ENCODE assay signal across 20 cellular contexts in the genomic region with DNA sequence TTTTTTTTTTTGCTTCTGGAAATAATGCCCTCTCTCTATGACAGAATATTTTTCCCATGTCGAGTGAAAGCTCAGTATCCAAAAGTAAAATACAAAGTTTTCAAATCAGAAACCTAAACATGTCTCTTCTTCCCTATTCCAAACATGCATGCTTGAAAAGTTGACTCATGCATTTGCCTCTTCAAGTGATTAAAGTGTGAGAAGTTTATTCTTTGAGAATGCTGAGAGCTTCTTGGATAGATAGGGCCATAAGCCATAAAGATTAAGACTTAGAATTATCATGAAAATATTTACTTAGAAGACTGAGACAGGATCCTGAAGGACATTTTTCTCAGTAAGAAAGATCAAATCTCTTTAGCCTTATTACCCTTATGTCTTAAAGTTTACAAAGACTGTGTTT.
A peak's percentile ranks its signal among the peaks of the same experiment; 100 is the strongest.
DNase-seq lines count a peak whose midpoint lies in the region; ATAC-seq, FAIRE-seq and TF ChIP-seq lines count a peak whose summit lies in the region.
"Had no signal": no experiment of that assay in that cellular context is flagged by ENCODE, and none has a peak within 500 bp of the region (broad histone marks: within the 10 kb centered on the region; RNA-seq: fewer than 3 reads in every experiment).

No MANE protein-coding gene starts in this region.

- H3K9ac ChIP-seq in GM23248 (no peak overlapping the region), astrocyte (ENCODE audit: low read length) (no peak overlapping the region)

- H3K27ac ChIP-seq in GM23248 (no peak overlapping the region), astrocyte (ENCODE audit: low read depth, low read length) (no peak overlapping the region), caudate nucleus (ENCODE audit: low read depth, low read length) (no peak overlapping the region)
- H3K27ac ChIP-seq: 22Rv1 had no signal

- CTCF ChIA-PET in AG04449 (lab: Yijun Ruan, JAX) = no interaction called here

- H4K20me1 ChIP-seq in GM23248 (ENCODE audit: insufficient read depth) (no peaks in the 10 kb centered on the region), astrocyte (ENCODE audit: insufficient read depth, low read length) (no peaks in the 10 kb centered on the region)

- H3K36me3 ChIP-seq in GM23248 (ENCODE audit: low read depth) (no peaks in the 10 kb centered on the region), astrocyte (ENCODE audit: insufficient read depth, low read length) (no peaks in the 10 kb centered on the region)

- H3F3A ChIP-seq in GM23248 (ENCODE audit: insufficient read depth) = no peaks in the 10 kb centered on the region

- no peaks in the 10 kb centered on the region for H3K4me1 ChIP-seq in GM23248 (ENCODE audit: insufficient read depth)
- no peaks in the 10 kb centered on the region for H3K4me1 ChIP-seq in astrocyte (ENCODE audit: insufficient read depth, low read length)

- H3K27me3 ChIP-seq in GM23248 (replicated peaks; ENCODE audit: insufficient read depth) (no peaks in the 10 kb centered on the region), astrocyte (ENCODE audit: insufficient read depth, low read length) (no peaks in the 10 kb centered on the region)

- ATAC-seq in HG02798 (IDR thresholded peaks at IDR 0.05; ENCODE audit: poor library complexity, unreplicated experiment) = no peak
- ATAC-seq: Right ventricle myocardium inferior had no signal

- no peaks in the 10 kb centered on the region for H3K9me2 ChIP-seq in GM23248 (ENCODE audit: insufficient read depth)

- peaks cover 10% of the 10 kb centered on the region for H3K36me3 Mint-ChIP-seq in astrocyte (ENCODE audit: low read depth, unreplicated experiment)

- H3K4me2 ChIP-seq in GM23248 (ENCODE audit: unreplicated experiment) = no peak overlapping the region
- no peak overlapping the region for H3K4me2 ChIP-seq in astrocyte (ENCODE audit: low read length)

- DNase-seq in AG04449 (ENCODE audit: low read depth, low spot score) = peak; percentile 9
- DNase-seq in GM23248 = peak; percentile 4
- peak; percentile 8 for DNase-seq in astrocyte (ENCODE audit: low read depth)
- peak; percentile 66 for DNase-seq in fibroblast of villous mesenchyme (ENCODE audit: low read depth)
- DNase-seq in caudate nucleus (lab: John Stamatoyannopoulos, UW) = no peak
- DNase-seq in head of caudate nucleus = no peak
- no peak for DNase-seq in NCI-H1436 treated with DMSO at 0.1 percent for 48 hours (lab: John Stamatoyannopoulos, UW)
- DNase-seq: Caco-2; CD4-positive, alpha-beta T cell; H9; Kasumi-1; NCI-H1092 treated with DMSO at 0.1 percent for 48 hours; NCI-H2081 treated with DMSO at 0.1 percent for 48 hours; NCI-H510A; NCI-H748 treated with DMSO at 0.1 percent for 48 hours; NK-92 treated with Interleukin-12 subunit alpha and Interleukin-12 subunit beta, amount 100 ng/mL, for 24 hours had no signal

- H3K9me3 Mint-ChIP-seq in astrocyte (ENCODE audit: unreplicated experiment) = peaks cover 5% of the 10 kb centered on the region
- H3K9me3 Mint-ChIP-seq: H9 had no signal

- no peaks in the 10 kb centered on the region for H3K4me1 Mint-ChIP-seq in astrocyte (ENCODE audit: low read depth, unreplicated experiment)
- H3K4me1 Mint-ChIP-seq: H9 had no signal

- POLR2A ChIA-PET in AG04449 (lab: Yijun Ruan, JAX) = no interaction called here

- H3K4me3 Mint-ChIP-seq in astrocyte (ENCODE audit: unreplicated experiment) = no peak overlapping the region
- H3K4me3 Mint-ChIP-seq: CD4-positive, alpha-beta T cell; H9 had no signal

- no peaks in the 10 kb centered on the region for H3K27me3 Mint-ChIP-seq in astrocyte (ENCODE audit: low read depth, unreplicated experiment)
- H3K27me3 Mint-ChIP-seq: CD4-positive, alpha-beta T cell had no signal

- H2AFZ ChIP-seq in GM23248 (no peak overlapping the region), astrocyte (ENCODE audit: low read depth, low read length) (no peak overlapping the region)

- H3K4me3 ChIP-seq in AG04449 (ENCODE audit: low read depth, low read length) = no peak overlapping the region
- H3K4me3 ChIP-seq in GM23248 = no peak overlapping the region
- no peak overlapping the region for H3K4me3 ChIP-seq in astrocyte (ENCODE audit: insufficient read depth, low read depth, low read length)
- H3K4me3 ChIP-seq in fibroblast of villous mesenchyme (ENCODE audit: low read depth, low read length) = no peak overlapping the region

- no peak for FAIRE-seq in astrocyte (lab: Jason Lieb, UNC)
- FAIRE-seq: GM12891 had no signal

- intact Hi-C loops in head of caudate nucleus (cut with DNase I) = no loop called here

- H3K9me3 ChIP-seq in GM23248 (ENCODE audit: low read depth) = no peaks in the 10 kb centered on the region
- no peaks in the 10 kb centered on the region for H3K9me3 ChIP-seq in astrocyte (ENCODE audit: insufficient read depth, low read depth, low read length)
- H3K9me3 ChIP-seq: Caco-2 had no signal

- TF ChIP-seq CTCF in AG04449 (IDR thresholded peaks at IDR 0.05; ENCODE audit: insufficient read depth, low read length, missing control alignments) = no peak
- TF ChIP-seq CTCF in astrocyte (IDR thresholded peaks at IDR 0.05; ENCODE audit: insufficient read depth, low read depth, low read length) = no peak
- TF ChIP-seq CTCF in fibroblast of villous mesenchyme (IDR thresholded peaks at IDR 0.05; ENCODE audit: insufficient read depth, low read depth, low read length) = no peak

- 86 to 100% methylated on average over 1 of the region's 1 CpG for WGBS in GM23248 (ENCODE audit: low coverage in 1 of 2, low lambda C conversion rate in 2 of 2, missing lambda C conversion rate in 2 of 2), 2 experiments

- in situ Hi-C loops in GM23248 (cut with MboI) = no loop called here

- H3K27ac Mint-ChIP-seq in astrocyte (ENCODE audit: unreplicated experiment) = no peak overlapping the region
- H3K27ac Mint-ChIP-seq: CD4-positive, alpha-beta T cell; H9 had no signal

- H3K79me2 ChIP-seq in GM23248 (ENCODE audit: insufficient read depth) = no peaks in the 10 kb centered on the region
- no peaks in the 10 kb centered on the region for H3K79me2 ChIP-seq in astrocyte (ENCODE audit: insufficient read depth, low read length)

Comparison
In these comparisons a context has a peak if more than half of its experiments do, and no peak if none do; other contexts are left out.
1. DNase-seq: peak in AG04449 (single experiment), GM23248 (single experiment), astrocyte (single experiment) and fibroblast of villous mesenchyme (single experiment); none in caudate nucleus (0 of 61), head of caudate nucleus (0 of 42) and NCI-H1436 treated with DMSO at 0.1 percent for 48 hours (single experiment).